Comparison of ENCODE assay signal across 8 cellular contexts in the genomic region with DNA sequence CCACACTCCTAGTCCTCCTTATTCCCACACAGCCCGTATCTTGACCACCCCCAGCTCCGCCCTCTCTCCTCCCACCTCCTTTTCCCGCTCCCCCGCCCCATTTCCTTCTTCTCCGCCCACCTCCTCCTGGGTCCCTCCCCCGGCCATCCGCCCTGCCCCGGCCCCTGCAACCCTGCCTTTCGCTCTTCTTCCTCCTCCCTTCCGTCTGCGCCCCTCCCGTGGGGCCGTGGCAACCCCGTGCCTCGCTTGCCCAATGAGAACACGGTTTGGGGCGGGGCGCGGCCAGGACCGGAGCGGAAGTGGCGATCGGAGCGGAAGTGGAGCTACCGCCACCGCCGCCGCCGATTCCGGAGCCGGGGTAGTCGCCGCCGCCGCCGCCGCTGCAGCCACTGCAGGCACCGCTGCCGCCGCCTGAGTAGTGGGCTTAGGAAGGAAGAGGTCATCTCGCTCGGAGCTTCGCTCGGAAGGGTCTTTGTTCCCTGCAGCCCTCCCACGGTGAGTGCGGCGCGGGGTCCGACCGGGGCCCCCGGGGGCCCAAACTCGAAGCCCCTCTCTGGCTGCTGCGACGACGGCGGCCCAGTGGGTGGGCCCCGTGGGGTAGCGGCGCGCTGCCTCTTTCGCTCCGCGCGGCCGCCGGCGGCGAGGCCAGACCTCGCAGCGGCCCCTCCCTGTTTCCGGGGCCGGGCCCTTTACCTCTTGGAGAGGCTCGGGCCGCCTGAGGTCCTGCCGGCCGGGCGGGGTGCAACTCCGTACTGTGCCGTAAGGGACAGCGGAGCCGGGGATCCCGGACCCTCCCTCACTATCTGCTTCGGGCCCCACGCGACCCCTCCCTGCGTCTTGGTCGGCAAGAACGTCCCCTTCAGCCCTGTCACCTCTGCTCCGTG. TPM values are rescaled to one million over a fixed set of nuclear protein-coding genes. Genes with fewer than 3 reads are reported as not detected.
DNase-seq lines count a peak whose midpoint lies in the region; TF ChIP-seq lines count a peak whose summit lies in the region.

Gene YWHAB (plus strand): TSS at position 314 of the 884 bp plus-strand sequence. CDS start 15,829 bp downstream, outside the sequence.

- H3K4me3 Mint-ChIP-seq in H9: peak within 1 kb of the TSS; percentile 97 to 98
- H3K4me3 Mint-ChIP-seq in neural crest cell: peak within 1 kb of the TSS; percentile 98

- H3K36me3 ChIP-seq in MM.1S (replicated peaks; ENCODE audit: insufficient read depth, low read length) (no peaks in the 10 kb centered on the region; the same call in 1 of the 2 replicates), stomach smooth muscle (ENCODE audit: control insufficient read depth in 2 of 2, insufficient read depth in 2 of 2, low read length in 2 of 2) (no peaks in the 10 kb centered on the region)

- H3K18ac ChIP-seq in H9 (ENCODE audit: insufficient read length, low read depth, low read length): peak within 1 kb of the TSS; percentile 95

- H2BK15ac ChIP-seq in H9 (ENCODE audit: low read depth, low read length): no peak within 1 kb of the TSS

- H2BK12ac ChIP-seq in H9 (ENCODE audit: insufficient read length, low read depth, low read length): no peak within 1 kb of the TSS

- H3K27ac ChIP-seq in H9 (ENCODE audit: insufficient read length, low read depth, low read length) (no peak within 1 kb of the TSS), MM.1S (ENCODE audit: low read length) (peak within 1 kb of the TSS; percentile 92), stomach smooth muscle (ENCODE audit: low read length) (peak within 1 kb of the TSS; percentile 85)

- H3K14ac ChIP-seq in H9 (ENCODE audit: insufficient read depth, low read length): peak within 1 kb of the TSS; percentile 89

- H2BK5ac ChIP-seq in H9 (ENCODE audit: insufficient read length, low read length): no peak within 1 kb of the TSS

- H4K5ac ChIP-seq in H9 (ENCODE audit: insufficient read length, low read depth, low read length): no peak within 1 kb of the TSS

- no peaks in the 10 kb centered on the region for H3K27me3 ChIP-seq in H9 (ENCODE audit: insufficient read depth, low read length)
- H3K27me3 ChIP-seq in MM.1S (replicated peaks; ENCODE audit: insufficient read depth, low read length): no peaks in the 10 kb centered on the region
- H3K27me3 ChIP-seq in stomach smooth muscle (ENCODE audit: control insufficient read depth in 1 of 2, insufficient read depth in 2 of 2, low read length in 2 of 2): no peaks in the 10 kb centered on the region

- no peak within 1 kb of the TSS for H4K8ac ChIP-seq in H9 (replicated peaks; ENCODE audit: insufficient read length, low read depth, low read length)

- H3K9ac ChIP-seq in H9 (ENCODE audit: extremely low read depth, insufficient read length, low read length): peak within 1 kb of the TSS; percentile 88
- H3K9ac ChIP-seq in MM.1S (ENCODE audit: low read length): peak within 1 kb of the TSS; percentile 96
- H3K9ac ChIP-seq in stomach smooth muscle (ENCODE audit: low read length in 2 of 2): peak within 1 kb of the TSS; percentile 85 to 90

- in situ Hi-C loops in G401 (cut with HindIII; ENCODE audit: low sequenced_read_pairs): no loop called here

- H4K20me1 ChIP-seq in H9 (ENCODE audit: control insufficient read depth, insufficient read depth, insufficient read length): no peaks in the 10 kb centered on the region
- peaks cover 39% of the 10 kb centered on the region for H4K20me1 ChIP-seq in MM.1S (ENCODE audit: insufficient read depth, low read length)

- DNase-seq in G401 (ENCODE audit: low spot score) (peak; percentile 98), H9 (peak; percentile 99), MM.1S (peak; percentile 99), SIG-M5 (lab: John Stamatoyannopoulos, UW) (peak; percentile 77), activated gamma-delta T cell (lab: John Stamatoyannopoulos, UW) (peak; percentile 97), fibroblast of villous mesenchyme (ENCODE audit: low read depth) (peak; percentile 98), neural crest cell (ENCODE audit: low read depth, low spot score) (peak; percentile 97)

- TF ChIP-seq CTCF in H9 (conservative IDR thresholded peaks at IDR 0.05): peak; percentile 34; the same call in 1 of the 3 replicates
- TF ChIP-seq CTCF in MM.1S (IDR thresholded peaks at IDR 0.05; ENCODE audit: low read length): peak; percentile 16; the same call in 1 of the 2 replicates
- no peak for TF ChIP-seq CTCF in fibroblast of villous mesenchyme (IDR thresholded peaks at IDR 0.05; ENCODE audit: insufficient read depth, low read depth, low read length)
- peak; percentile 38 for TF ChIP-seq CTCF in neural crest cell (conservative IDR thresholded peaks at IDR 0.05)

- H3K27me3 Mint-ChIP-seq in H9 (ENCODE audit: low read depth) (no peaks in the 10 kb centered on the region), neural crest cell (ENCODE audit: low read depth) (no peaks in the 10 kb centered on the region)

- H3K4me1 Mint-ChIP-seq in H9 (peaks cover 34 to 37% of the 10 kb centered on the region in 2 experiments), neural crest cell (peaks cover 46% of the 10 kb centered on the region)

- H3K27ac Mint-ChIP-seq in H9 (peak within 1 kb of the TSS; percentile 89 to 97 (median 96)), neural crest cell (ENCODE audit: unreplicated experiment) (peak within 1 kb of the TSS; percentile 96)

- H3K4me3 ChIP-seq in MM.1S (ENCODE audit: low read length): peak within 1 kb of the TSS; percentile 84
- peak within 1 kb of the TSS; percentile 79 for H3K4me3 ChIP-seq in fibroblast of villous mesenchyme (ENCODE audit: low read depth, low read length)
- H3K4me3 ChIP-seq in stomach smooth muscle (ENCODE audit: low read length in 2 of 2): peak within 1 kb of the TSS; percentile 93

- peaks cover 38% of the 10 kb centered on the region for H3K79me2 ChIP-seq in H9 (ENCODE audit: insufficient read depth, low read length)
- H3K79me2 ChIP-seq in MM.1S (ENCODE audit: low read length): peaks cover 49% of the 10 kb centered on the region

- no CpG with 5 or more reads among the region's 89 CpGs for WGBS in H9 (ENCODE audit: extremely low coverage, insufficient read length, low lambda C conversion rate)

- 0 out of 2 replicates have a peak, but pooled peaks cover 3% of the 10 kb centered on the region for H3F3A ChIP-seq in MM.1S (ENCODE audit: insufficient read depth, low read length)

- H4K91ac ChIP-seq in H9 (ENCODE audit: insufficient read length, low read depth, low read length): no peak within 1 kb of the TSS

- peak within 1 kb of the TSS; percentile 87 for H3K4me2 ChIP-seq in H9 (ENCODE audit: insufficient read depth, insufficient read length, low read length)
- H3K4me2 ChIP-seq in MM.1S (ENCODE audit: low read depth, low read length): peak within 1 kb of the TSS; percentile 80

- H3K9me3 Mint-ChIP-seq in H9 (no peaks in the 10 kb centered on the region; a peak in 1 of 5 replicates), neural crest cell (no peaks in the 10 kb centered on the region)

- H3K4ac ChIP-seq in H9 (ENCODE audit: low read depth, low read length): no peak within 1 kb of the TSS; the same call in 1 of the 2 replicates

- H2BK20ac ChIP-seq in H9 (ENCODE audit: low read depth, low read length, poor library complexity, severe bottlenecking): no peak within 1 kb of the TSS

- H3K23ac ChIP-seq in H9 (ENCODE audit: insufficient read length, low read depth, low read length): no peak within 1 kb of the TSS

- H3K56ac ChIP-seq in H9 (ENCODE audit: insufficient read length, low read depth, low read length): no peak within 1 kb of the TSS

- H3K9me3 ChIP-seq in H9 (ENCODE audit: control insufficient read depth, low read depth, low read length) (no peaks in the 10 kb centered on the region), MM.1S (replicated peaks; ENCODE audit: insufficient read depth, low read length) (no peaks in the 10 kb centered on the region), stomach smooth muscle (ENCODE audit: control insufficient read depth in 2 of 2, low read length in 2 of 2) (no peaks in the 10 kb centered on the region)

- H3K36me3 Mint-ChIP-seq in H9 (ENCODE audit: insufficient read depth in 1 of 3, low read depth in 3 of 3) (peaks cover 0 to 22% (median 0%) of the 10 kb centered on the region in 3 experiments; a peak in 2 of 7 replicates), neural crest cell (ENCODE audit: low read depth) (no peaks in the 10 kb centered on the region)

- no peaks in the 10 kb centered on the region for H3K4me1 ChIP-seq in H9 (ENCODE audit: insufficient read depth, low read length)
- peaks cover 20% of the 10 kb centered on the region for H3K4me1 ChIP-seq in MM.1S (ENCODE audit: low read length)
- H3K4me1 ChIP-seq in stomach smooth muscle (ENCODE audit: control insufficient read depth, insufficient read depth, low read length): peaks cover 28% of the 10 kb centered on the region

- H2BK120ac ChIP-seq in H9 (ENCODE audit: low read depth, low read length, poor library complexity, severe bottlenecking): no peak within 1 kb of the TSS

- no peak within 1 kb of the TSS for H3T11ph ChIP-seq in H9 (ENCODE audit: low read length)

- H3K79me1 ChIP-seq in H9 (ENCODE audit: insufficient read depth, low read depth, low read length, poor library complexity, severe bottlenecking): peaks cover 8% of the 10 kb centered on the region

- H3K9me2 ChIP-seq in MM.1S (replicated peaks; ENCODE audit: insufficient read depth, low read length): no peaks in the 10 kb centered on the region

- no peak within 1 kb of the TSS for H2AFZ ChIP-seq in H9 (ENCODE audit: low read length)
- peak within 1 kb of the TSS; percentile 71 for H2AFZ ChIP-seq in MM.1S (ENCODE audit: low read length)

- H2AK5ac ChIP-seq in H9 (ENCODE audit: insufficient read length, low read length): no peak within 1 kb of the TSS

- peaks cover 9% of the 10 kb centered on the region for H3K23me2 ChIP-seq in H9 (ENCODE audit: insufficient read length, low read depth, low read length, poor library complexity, severe bottlenecking)

RNA-seq across cellular contexts. Expression of gene YWHAB, which starts in this region (rescaled TPM):
- total RNA-seq in G401 (2014; rRNA removed; shearing (Covaris generic)): 96.3 and 138 TPM in 2 replicates
- total RNA-seq in H9 (2021): 203 and 204 TPM in 2 replicates
- total RNA-seq in fibroblast of villous mesenchyme: 93.7 and 147 TPM in 2 replicates
- 168 and 172 TPM in 2 replicates for total RNA-seq in neural crest cell
